Comparison of ENCODE assay signal across 8 cellular contexts in the genomic region with DNA sequence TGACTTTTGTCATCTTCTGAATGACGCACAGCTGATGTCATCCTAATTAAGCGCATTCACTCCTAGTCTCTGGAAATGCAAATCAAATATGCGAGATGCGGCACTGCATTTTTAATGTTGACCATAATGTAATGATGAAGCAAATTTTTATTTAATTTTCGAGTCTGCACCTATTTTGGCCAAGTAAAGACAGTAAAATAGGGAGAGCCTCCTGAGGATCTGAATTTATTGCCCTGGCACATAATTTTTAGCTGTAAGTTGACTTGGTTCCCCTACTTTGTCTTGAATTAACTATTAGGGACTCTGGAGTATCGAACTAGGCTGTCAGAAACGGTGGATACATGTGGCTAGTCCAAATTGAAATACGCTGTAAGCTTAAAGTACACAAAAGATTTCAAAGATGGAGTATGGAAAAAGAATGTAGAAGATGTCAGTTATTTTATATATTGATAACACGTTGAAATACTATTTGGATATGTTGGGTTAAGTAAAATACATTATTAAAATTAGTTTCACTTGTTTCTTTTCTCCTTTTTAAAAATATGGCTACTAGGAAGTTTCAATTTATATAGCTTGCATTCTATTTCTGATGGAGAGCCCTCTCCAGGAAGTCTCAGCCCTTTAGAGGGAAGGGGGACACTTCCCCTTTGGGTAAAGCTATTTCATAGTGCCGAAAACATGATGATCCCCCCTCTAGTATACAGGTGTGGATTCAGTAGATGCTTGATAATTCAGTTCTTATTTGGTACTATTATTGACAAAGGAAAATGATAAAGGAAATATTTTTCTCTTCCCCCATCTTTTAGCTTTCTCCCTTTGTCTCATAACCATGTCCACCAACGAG. TPM values are rescaled to one million over a fixed set of nuclear protein-coding genes. Genes with fewer than 3 reads are reported as not detected.
DNase-seq lines count a peak whose midpoint lies in the region; ATAC-seq and TF ChIP-seq lines count a peak whose summit lies in the region.

No MANE protein-coding gene starts in this region.

- H3K9me3 ChIP-seq in IMR-90 (ENCODE audit: control insufficient read depth, insufficient read depth, low read length) = no peaks in the 10 kb centered on the region
- H3K9me3 ChIP-seq in breast epithelium = no peaks in the 10 kb centered on the region

- no CpG with 5 or more reads among the region's 11 CpGs for WGBS in IMR-90 (ENCODE audit: extremely low coverage in 2 of 2, insufficient read length in 1 of 2), 2 experiments

- POLR2A ChIA-PET in IMR-90 (lab: Charles Lee; ENCODE audit: unreplicated experiment) = no interaction called here

- H3K4me1 ChIP-seq in IMR-90 (ENCODE audit: control insufficient read depth, insufficient read depth, low read length) = no peaks in the 10 kb centered on the region; the same call in 1 of the 2 replicates
- peaks cover 0 to 8% of the 10 kb centered on the region in 2 donors for H3K4me1 ChIP-seq in breast epithelium

- peak overlapping the region in 1 of 2 experiments; percentile 7; a peak in 3 of 4 replicates for H4K8ac ChIP-seq in IMR-90 (ENCODE audit: low read depth in 2 of 2, low read length in 2 of 2)

- no peak overlapping the region for H2BK15ac ChIP-seq in IMR-90 (ENCODE audit: low read depth, low read length)

- H3K9ac ChIP-seq in IMR-90 (ENCODE audit: low read depth, low read length) = peak overlapping the region; percentile 69

- TF ChIP-seq RAD21 in IMR-90 (IDR thresholded peaks at IDR 0.05; ENCODE audit: low read length) = no peak

- H3K18ac ChIP-seq in IMR-90 (ENCODE audit: low read depth, low read length) = peak overlapping the region; percentile 15; the same call in 1 of the 2 replicates

- H3K56ac ChIP-seq in IMR-90 (ENCODE audit: extremely low read depth, insufficient read depth, low read length) = peak overlapping the region; percentile 67

- TF ChIP-seq CTCF in IMR-90 (conservative IDR thresholded peaks at IDR 0.05; ENCODE audit: low read depth, low read length) (no peak), breast epithelium (IDR thresholded peaks at IDR 0.05) (no peak)

- CTCF ChIA-PET in IMR-90 (lab: Yijun Ruan, JAX) = interaction anchor here (0.8 kb wide), 1 partner anchor 319 kb away, joined by 3 read pairs; no protein-coding TSS in a partner anchor

- H3K4me3 ChIP-seq in IMR-90 (ENCODE audit: insufficient read depth, low read depth, low read length) = peak overlapping the region; percentile 93
- peak overlapping the region; percentile 79 to 94 (median 91) for H3K4me3 ChIP-seq in breast epithelium

- H3K79me1 ChIP-seq in IMR-90 (ENCODE audit: low read depth in 1 of 2, low read length in 2 of 2) = peaks cover 18 to 33% of the 10 kb centered on the region in 2 experiments

- H2AK9ac ChIP-seq in IMR-90 (replicated peaks; ENCODE audit: low read depth, low read length, poor library complexity) = peak overlapping the region; percentile 73

- peak overlapping the region; percentile 46 for H3K14ac ChIP-seq in IMR-90 (replicated peaks; ENCODE audit: low read depth, low read length)

- no peaks in the 10 kb centered on the region for H3K27me3 ChIP-seq in IMR-90 (ENCODE audit: control insufficient read depth, insufficient read depth, low read length)
- H3K27me3 ChIP-seq in breast epithelium = no peaks in the 10 kb centered on the region

- no peak overlapping the region for H2BK120ac ChIP-seq in IMR-90 (ENCODE audit: low read depth, low read length)

- TF ChIP-seq POLR2A in IMR-90 (IDR thresholded peaks at IDR 0.05; ENCODE audit: low read depth, low read length) (no peak), breast epithelium (IDR thresholded peaks at IDR 0.05) (no peak)

- no peaks in the 10 kb centered on the region for H3K9me1 ChIP-seq in IMR-90 (ENCODE audit: insufficient read depth, low read length)

- H4K91ac ChIP-seq in IMR-90 (ENCODE audit: insufficient read depth, low read depth, low read length) = no peak overlapping the region

- BruUV-seq in IMR-90 (replicated peaks; lab: Mats Ljungman, UMichigan) = no TSS peak

- no peak overlapping the region for H2BK20ac ChIP-seq in IMR-90 (ENCODE audit: low read depth, low read length)

- intact Hi-C loops in IMR-90 (cut with micrococcal nuclease) (no loop called here), breast epithelium (cut with DNase I; ENCODE audit: low total_unique reads) (no loop called here)

- in situ Hi-C loops in IMR-90 (cut with MboI; ENCODE audit: low sequenced_read_pairs) = no loop called here

- H3K27ac ChIP-seq in IMR-90 (ENCODE audit: insufficient read depth, low read length) = peak overlapping the region; percentile 75
- H3K27ac ChIP-seq in breast epithelium = peak overlapping the region; percentile 38 to 73

- ATAC-seq in IMR-90 (ENCODE audit: low read depth) (no peak), HG03025 (IDR thresholded peaks at IDR 0.05; ENCODE audit: low FRiP score, unreplicated experiment) (no peak), HG03571 (IDR thresholded peaks at IDR 0.05; ENCODE audit: unreplicated experiment) (no peak)

- H2BK5ac ChIP-seq in IMR-90 (ENCODE audit: low read depth, low read length, poor library complexity, severe bottlenecking) = peak overlapping the region; percentile 43

- peak; percentile 16 for DNase-seq in CD1c-positive myeloid dendritic cell (ENCODE audit: extremely low spot score)
- peak; percentile 59 for DNase-seq in IMR-90
- no peak for DNase-seq in breast epithelium (ENCODE audit: low spot score in 2 of 2)
- peak; percentile 20 for DNase-seq in middle frontal gyrus (ENCODE audit: extremely low spot score, low spot score)
- no peak for DNase-seq in DMS79 treated with DMSO at 0.1 percent for 48 hours (lab: John Stamatoyannopoulos, UW)
- DNase-seq in NCI-H1417 (lab: John Stamatoyannopoulos, UW) = no peak

- peak overlapping the region; percentile 99 for H3K4me2 ChIP-seq in IMR-90 (ENCODE audit: low read depth, low read length)

- H3K36me3 ChIP-seq in IMR-90 (ENCODE audit: control insufficient read depth, insufficient read depth, low read length) (peaks cover 25% of the 10 kb centered on the region), breast epithelium (no peaks in the 10 kb centered on the region)

- H4K5ac ChIP-seq in IMR-90 (ENCODE audit: low read depth, low read length) = peak overlapping the region; percentile 86; the same call in 1 of the 2 replicates

- H3K4ac ChIP-seq in IMR-90 (ENCODE audit: low read depth, low read length) = peak overlapping the region; percentile 14; the same call in 1 of the 2 replicates

- dilution Hi-C loops in IMR-90 (cut with HindIII; ENCODE audit: low sequenced_read_pairs, unreplicated experiment) = no loop called here

- peak overlapping the region; percentile 81; the same call in 1 of the 2 replicates for H3K23ac ChIP-seq in IMR-90 (ENCODE audit: low read depth, low read length)

- H4K20me1 ChIP-seq in IMR-90 (ENCODE audit: insufficient read depth, low read length) = no peaks in the 10 kb centered on the region

- H2AK5ac ChIP-seq in IMR-90 (ENCODE audit: low read depth, low read length) = no peak overlapping the region

- H2AFZ ChIP-seq in IMR-90 (replicated peaks; ENCODE audit: low read length, poor library complexity) = peak overlapping the region; percentile 91

TF ChIP-seq in IMR-90, 13 proteins besides CTCF, POLR2A, EP300 and RAD21:
- no peak for TF ChIP-seq SMC3 (IDR thresholded peaks at IDR 0.05; ENCODE audit: low read depth, low read length)
- no peak for TF ChIP-seq CEBPB (IDR thresholded peaks at IDR 0.05; ENCODE audit: low read depth, low read length)
- no peak for TF ChIP-seq RCOR1 (IDR thresholded peaks at IDR 0.05; ENCODE audit: insufficient replicate concordance, low read length)
- TF ChIP-seq MAZ (IDR thresholded peaks at IDR 0.05; ENCODE audit: borderline replicate concordance, low read depth, low read length) = no peak
- TF ChIP-seq BHLHE40 (IDR thresholded peaks at IDR 0.05; ENCODE audit: low read depth, low read length) = no peak

RNA-seq across cellular contexts. Expression of gene KPNA2, which starts 1.0 kb away (rescaled TPM):
- total RNA-seq in IMR-90 (2012; rRNA removed) (226 and 262 TPM in 2 replicates), breast epithelium (10 to 100 TPM; 19.7 to 21.9 (median 20.5) TPM)
- 135 and 141 TPM in 2 replicates for polyA plus RNA-seq in IMR-90 (2012; rRNA removed)
- polyA plus RNA-seq in IMR-90 (2012; cell fraction: cytosol; rRNA removed) = 73.4 and 88.6 TPM in 2 replicates
- polyA plus RNA-seq in IMR-90 (2012; cell fraction: nucleus; rRNA removed; ENCODE audit: low replicate concordance) = 53.3 and 67.4 TPM in 2 replicates

RNA-seq across cellular contexts. Expression of gene C17orf58, which starts 40.3 kb away (rescaled TPM):
- total RNA-seq in IMR-90 (2012; rRNA removed) (7.2 and 7.8 TPM in 2 replicates), breast epithelium (10 to 100 TPM in 2 of 3 donors, 1 to 10 TPM in 1; 6.6 to 18.7 (median 12.0) TPM)
- polyA plus RNA-seq in IMR-90 (2012; rRNA removed) = 10.2 and 10.3 TPM in 2 replicates
- polyA plus RNA-seq in IMR-90 (2012; cell fraction: cytosol; rRNA removed) = 7.5 and 8.1 TPM in 2 replicates
- 2.8 and 6.2 TPM in 2 replicates for polyA plus RNA-seq in IMR-90 (2012; cell fraction: nucleus; rRNA removed; ENCODE audit: low replicate concordance)

Comparison
In these comparisons a context has a peak if more than half of its experiments do, and no peak if none do; other contexts are left out.
1. DNase-seq: peak in CD1c-positive myeloid dendritic cell (single experiment), IMR-90 (single experiment) and middle frontal gyrus (single experiment); none in breast epithelium (0 of 2), DMS79 treated with DMSO at 0.1 percent for 48 hours (single experiment) and NCI-H1417 (0 of 3).